28 cellular contexts compared by ENCODE assay signal in the genomic region with DNA sequence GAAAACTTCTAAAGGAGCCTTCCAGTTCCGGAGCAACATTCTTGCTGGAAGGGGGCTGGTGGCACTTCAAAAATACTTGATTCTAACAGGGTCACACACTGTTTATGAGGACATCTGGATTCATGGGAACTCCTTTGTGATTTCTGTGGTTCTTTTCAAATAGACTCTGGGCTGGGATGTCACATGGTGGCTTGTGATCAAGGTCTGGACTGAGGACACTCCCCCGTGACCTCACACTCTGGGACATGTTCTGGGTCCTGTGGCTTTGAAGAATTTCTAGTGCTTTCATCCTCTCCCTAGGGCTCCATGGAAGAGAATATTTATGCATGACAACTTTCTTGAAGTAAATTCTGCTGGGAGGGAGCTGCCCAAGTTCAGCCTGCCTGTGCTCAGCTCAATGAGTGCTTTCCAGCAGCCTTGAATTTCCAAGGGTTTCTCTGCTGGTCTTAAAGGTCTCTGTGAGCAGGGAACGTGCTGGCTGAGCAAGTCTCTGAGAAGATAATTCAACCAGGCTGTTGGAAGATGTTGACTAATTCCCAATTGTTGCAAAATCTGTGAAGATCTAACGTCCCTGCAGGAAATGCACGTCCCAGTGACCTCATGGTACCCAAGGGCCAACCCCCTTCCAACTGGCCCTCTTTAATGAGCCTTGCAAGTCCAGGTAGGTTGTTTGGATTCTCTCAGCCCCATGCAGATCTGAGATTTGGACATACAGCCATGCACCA. TPM values are rescaled to one million over a fixed set of nuclear protein-coding genes. Genes with fewer than 3 reads are reported as not detected.
DNase-seq lines count a peak whose midpoint lies in the region; ATAC-seq and TF ChIP-seq lines count a peak whose summit lies in the region.
"Had no signal": no experiment of that assay in that cellular context is flagged by ENCODE, and none has a peak within 500 bp of the region (broad histone marks: within the 10 kb centered on the region; RNA-seq: fewer than 3 reads in every experiment).

No MANE protein-coding gene starts in this region.

- H3K9me3 ChIP-seq in GM23248 (ENCODE audit: low read depth) (no peaks in the 10 kb centered on the region), upper lobe of right lung (no peaks in the 10 kb centered on the region), gastrocnemius medialis (no peaks in the 10 kb centered on the region)
- H3K9me3 ChIP-seq: BE2C, Caco-2 had no signal

- no peaks in the 10 kb centered on the region for H3F3A ChIP-seq in GM23248 (ENCODE audit: insufficient read depth)

- in situ Hi-C loops in GM23248 (cut with MboI) (no loop called here), gastrocnemius medialis (cut with MboI; ENCODE audit: low sequenced_read_pairs in 4 of 4) (no loop called here)

- H3K27me3 ChIP-seq in GM23248 (replicated peaks; ENCODE audit: insufficient read depth) (no peaks in the 10 kb centered on the region), upper lobe of right lung (no peaks in the 10 kb centered on the region), gastrocnemius medialis (no peaks in the 10 kb centered on the region)
- H3K27me3 ChIP-seq: adrenal gland, BE2C, spleen, tibial nerve had no signal

- H3K36me3 ChIP-seq in GM23248 (ENCODE audit: low read depth) (no peaks in the 10 kb centered on the region), upper lobe of right lung (no peaks in the 10 kb centered on the region), gastrocnemius medialis (no peaks in the 10 kb centered on the region)
- H3K36me3 ChIP-seq: adrenal gland, BE2C, heart left ventricle, spleen, tibial nerve had no signal

- H3K9me2 ChIP-seq in GM23248 (ENCODE audit: insufficient read depth) = no peaks in the 10 kb centered on the region

- H3K4me2 ChIP-seq in GM23248 (ENCODE audit: unreplicated experiment) = no peak overlapping the region
- H3K4me2 ChIP-seq: A549 had no signal

- no peaks in the 10 kb centered on the region for H3K4me1 ChIP-seq in GM23248 (ENCODE audit: insufficient read depth)
- no peaks in the 10 kb centered on the region for H3K4me1 ChIP-seq in upper lobe of right lung
- H3K4me1 ChIP-seq in gastrocnemius medialis = no peaks in the 10 kb centered on the region
- H3K4me1 ChIP-seq: A549, adrenal gland, BE2C, Caco-2, heart left ventricle, parathyroid adenoma, spleen, tibial nerve had no signal

- 0% methylated on average over 5 of the region's 5 CpGs for WGBS in GM23248 (ENCODE audit: low coverage in 1 of 2, low lambda C conversion rate in 2 of 2, missing lambda C conversion rate in 2 of 2), 2 experiments

- no peak for TF ChIP-seq CTCF in AG10803 (conservative IDR thresholded peaks at IDR 0.05; ENCODE audit: low read length)
- TF ChIP-seq CTCF in choroid plexus epithelial cell (conservative IDR thresholded peaks at IDR 0.05; ENCODE audit: low read depth, low read length) = no peak
- TF ChIP-seq CTCF in upper lobe of right lung (IDR thresholded peaks at IDR 0.05) = no peak
- TF ChIP-seq CTCF in gastrocnemius medialis (IDR thresholded peaks at IDR 0.05 in 4 of 5, conservative IDR thresholded peaks at IDR 0.05 in 1 of 5) = no peak

- no peaks in the 10 kb centered on the region for H3K79me2 ChIP-seq in GM23248 (ENCODE audit: insufficient read depth)
- H3K79me2 ChIP-seq: parathyroid adenoma had no signal

- DNase-seq in AG10803 (ENCODE audit: low read depth) (peak; percentile 51), GM23248 (peak; percentile 55), choroid plexus epithelial cell (ENCODE audit: low read depth) (peak; percentile 17), foreskin melanocyte (peak; percentile 88), upper lobe of right lung (no peak), gastrocnemius medialis (no peak), left colon (no peak)
- DNase-seq: activated CD4-positive, alpha-beta T cell treated with anti-CD3 and anti-CD28 coated beads, Interleukin-2, amount 10 ng/mL, durations not matched to agents 7 days and 5 days; activated CD8-positive, alpha-beta memory T cell treated with anti-CD3 and anti-CD28 coated beads, Interleukin-2, amount 10 ng/mL, durations not matched to agents 7 days and 5 days; activated naive CD4-positive, alpha-beta T cell treated with Interleukin-2 at 50 U/mL for 16 hours; adrenal gland; BE2C; Caco-2; GOT3; heart left ventricle; NCI-H1436 treated with DMSO at 0.1 percent for 48 hours; NCI-H446 treated with DMSO at 0.1 percent for 48 hours; PC-3; right cardiac atrium; spleen; SW 1271 had no signal

- ATAC-seq in GM18502 (IDR thresholded peaks at IDR 0.05; ENCODE audit: poor library complexity, unreplicated experiment) (no peak), upper lobe of right lung (no peak), gastrocnemius medialis (no peak), left colon (no peak)
- ATAC-seq: activated CD8-positive, alpha-beta memory T cell treated with anti-CD3 and anti-CD28 coated beads, Interleukin-2, amount 10 ng/mL, durations not matched to agents 7 days and 5 days; heart left ventricle; PC-3; right cardiac atrium; Right ventricle myocardium inferior; WTC11 had no signal

- H3K27ac ChIP-seq in GM23248 = no peak overlapping the region
- no peak overlapping the region for H3K27ac ChIP-seq in upper lobe of right lung
- H3K27ac ChIP-seq in gastrocnemius medialis = no peak overlapping the region
- H3K27ac ChIP-seq: A549, adrenal gland, coronary artery, heart left ventricle, parathyroid adenoma, spleen, tibial nerve had no signal

- H3K9ac ChIP-seq in GM23248 = no peak overlapping the region
- H3K9ac ChIP-seq: parathyroid adenoma had no signal

- intact Hi-C loops in upper lobe of right lung (cut with DNase I) = no loop called here
- intact Hi-C loops in gastrocnemius medialis (cut with DNase I; ENCODE audit: low total_unique reads) = no loop called here
- intact Hi-C loops in left colon (cut with DNase I, micrococcal nuclease) = no loop called here

- no peak for TF ChIP-seq POLR2A in gastrocnemius medialis (IDR thresholded peaks at IDR 0.05)

- no peak overlapping the region for H2AFZ ChIP-seq in GM23248
- H2AFZ ChIP-seq: parathyroid adenoma had no signal

- H3K4me3 ChIP-seq in AG10803 (ENCODE audit: low read length) = no peak overlapping the region
- no peak overlapping the region for H3K4me3 ChIP-seq in GM23248
- no peak overlapping the region for H3K4me3 ChIP-seq in choroid plexus epithelial cell (ENCODE audit: low read depth, low read length)
- no peak overlapping the region for H3K4me3 ChIP-seq in upper lobe of right lung
- H3K4me3 ChIP-seq in gastrocnemius medialis = no peak overlapping the region
- H3K4me3 ChIP-seq: A549, adrenal gland, coronary artery, heart left ventricle, spleen, tibial nerve had no signal

- no peaks in the 10 kb centered on the region for H4K20me1 ChIP-seq in GM23248 (ENCODE audit: insufficient read depth)

RNA-seq across cellular contexts. Expression of a gene that starts 36.3 kb away (rescaled TPM):
- not detected in 2 replicates for total RNA-seq in GM23248 (2014; rRNA removed; shearing (Covaris generic))
- polyA plus RNA-seq in GM23248 (2016; fragmentation: Nextera tagmentation; extraction: Ambion mirVana) = not detected in 2 replicates
- total RNA-seq in upper lobe of right lung (1.6 TPM), gastrocnemius medialis (not detected), left colon (1 to 10 TPM in 1 of 2 donors, under 1 TPM in 1; 0.82 to 1.9 TPM)
- total RNA-seq: activated CD4-positive, alpha-beta T cell treated with anti-CD3 and anti-CD28 coated beads, Interleukin-2, amount 10 ng/mL, durations not matched to agents 7 days and 5 days; activated CD8-positive, alpha-beta memory T cell treated with anti-CD3 and anti-CD28 coated beads, Interleukin-2, amount 10 ng/mL, durations not matched to agents 7 days and 5 days; Right ventricle myocardium inferior; spleen had no signal
- polyA plus RNA-seq: A549 had no signal

RNA-seq across cellular contexts. Expression of a gene that starts 56.9 kb away (rescaled TPM):
- total RNA-seq in GM23248 (2014; rRNA removed; shearing (Covaris generic)) = 0.22 and 0.38 TPM in 2 replicates
- 0.63 and 0.68 TPM in 2 replicates for polyA plus RNA-seq in GM23248 (2016; fragmentation: Nextera tagmentation; extraction: Ambion mirVana)
- 9.6 TPM for total RNA-seq in upper lobe of right lung
- total RNA-seq in gastrocnemius medialis = under 1 TPM; 0.05 to 0.36 (median 0.26) TPM
- 10 to 100 TPM in 1 of 2 donors, 1 to 10 TPM in 1; 8.1 to 10.1 TPM for total RNA-seq in left colon
- total RNA-seq: activated CD4-positive, alpha-beta T cell treated with anti-CD3 and anti-CD28 coated beads, Interleukin-2, amount 10 ng/mL, durations not matched to agents 7 days and 5 days; activated CD8-positive, alpha-beta memory T cell treated with anti-CD3 and anti-CD28 coated beads, Interleukin-2, amount 10 ng/mL, durations not matched to agents 7 days and 5 days had no signal

Comparison
In these comparisons a context has a peak if more than half of its experiments do, and no peak if none do; other contexts are left out.
1. DNase-seq: peak in AG10803 (single experiment), GM23248 (single experiment), choroid plexus epithelial cell (single experiment) and foreskin melanocyte (single experiment); none in upper lobe of right lung (single experiment), gastrocnemius medialis (0 of 2) and left colon (0 of 2).